In genomic region chr2:119265693-119266066, GRCh38 we compare ENCODE assay signal across 12 cellular contexts. TPM values are rescaled to one million over a fixed set of nuclear protein-coding genes. Genes with fewer than 3 reads are reported as not detected.
A peak's percentile ranks its signal among the peaks of the same experiment; 100 is the strongest.
DNase-seq lines count a peak whose midpoint lies in the region; ATAC-seq, FAIRE-seq and TF ChIP-seq lines count a peak whose summit lies in the region.
"Had no signal": no experiment of that assay in that cellular context is flagged by ENCODE, and none has a peak within 500 bp of the region (broad histone marks: within the 10 kb centered on the region; RNA-seq: fewer than 3 reads in every experiment).

No MANE protein-coding gene starts in this region.

- H3K27me3 ChIP-seq in HepG2 (ENCODE audit: control insufficient read depth in 1 of 2, insufficient read depth in 2 of 2, low read length in 2 of 2) (no peaks in the 10 kb centered on the region), right lobe of liver (no peaks in the 10 kb centered on the region), neuronal stem cell (ENCODE audit: control insufficient read depth in 3 of 3, insufficient read depth in 3 of 3, low read depth in 1 of 3, low read length in 3 of 3) (peaks cover 0 to 17% (median 0%) of the 10 kb centered on the region in 3 experiments)
- H3K27me3 ChIP-seq: BLaER1 treated with 17β-estradiol and CSF1 and Interleukin-3, amounts not matched to agents 10 nM and 100 nM had no signal

- intact Hi-C loops in HepG2 (cut with micrococcal nuclease; ENCODE audit: unreplicated experiment) (loop anchor here (1.0 to 5.0 kb wide), 3 partner anchors 26 to 253 kb away; no protein-coding TSS in a partner anchor), right lobe of liver (cut with DNase I) (no loop called here)

- H2BK12ac ChIP-seq in neuronal stem cell (ENCODE audit: low read length): no peak overlapping the region

- DNase-seq in HepG2 (ENCODE audit: low spot score) (no peak), right lobe of liver (no peak), islet precursor cell (peak; percentile 35), neuronal stem cell (ENCODE audit: low spot score) (no peak), LoVo (ENCODE audit: low spot score) (no peak), GM13977 (ENCODE audit: low spot score) (no peak), activated gamma-delta T cell treated with Interleukin-2 at 50 U/mL for 16 hours (no peak)

- H3K4me1 ChIP-seq in HepG2 (ENCODE audit: insufficient read depth, low read length): peaks cover 12% of the 10 kb centered on the region
- H3K4me1 ChIP-seq in right lobe of liver: peaks cover 0 to 4% (median 0%) of the 10 kb centered on the region in 4 donors
- no peaks in the 10 kb centered on the region for H3K4me1 ChIP-seq in neuronal stem cell (ENCODE audit: control insufficient read depth in 2 of 2, insufficient read depth in 1 of 2, low read depth in 1 of 2, low read length in 2 of 2)

- 86% methylated on average over 6 of the region's 6 CpGs for WGBS in HepG2 (ENCODE audit: low lambda C conversion rate)
- WGBS in right lobe of liver (ENCODE audit: insufficient coverage, low coverage, low lambda C conversion rate, missing lambda C conversion rate): 90% methylated on average over 3 of the region's 6 CpGs
- WGBS in neuronal stem cell (ENCODE audit: extremely low coverage in 2 of 2, insufficient read length in 2 of 2, insufficient replicate concordance in 1 of 2), 2 donors: no CpG with 5 or more reads among the region's 6 CpGs

- H3K4ac ChIP-seq in neuronal stem cell (ENCODE audit: low read length): no peak overlapping the region

- no peak overlapping the region for H2BK15ac ChIP-seq in neuronal stem cell (ENCODE audit: low read length)

- POLR2A ChIA-PET in HepG2 (lab: Yijun Ruan, JAX): no interaction called here

- ATAC-seq in HepG2 (no peak), right lobe of liver (no peak)
- ATAC-seq: CD8-positive, alpha-beta T cell had no signal

- H3K27ac ChIP-seq in HepG2 (ENCODE audit: extremely low read length, insufficient read depth, low read length) (no peak overlapping the region), right lobe of liver (no peak overlapping the region), neuronal stem cell (replicated peaks; ENCODE audit: low read length) (no peak overlapping the region)
- H3K27ac ChIP-seq: BLaER1 treated with 17β-estradiol and CSF1 and Interleukin-3, amounts not matched to agents 10 nM and 100 nM; GM23248 had no signal

- H3K18ac ChIP-seq in neuronal stem cell (ENCODE audit: low read length): no peak overlapping the region

- CTCF ChIA-PET in HepG2 (lab: Yijun Ruan, JAX; ENCODE audit: low intra/inter-chr PET ratio, low total read pairs): interaction anchor here (0.6 to 2.5 kb wide), 4 partner anchors 47 to 383 kb away, joined by 3 to 17 read pairs (median 6); no protein-coding TSS in a partner anchor

- TF ChIP-seq POLR2A in HepG2 (IDR thresholded peaks at IDR 0.05; ENCODE audit: insufficient read depth in 1 of 2, low read depth in 2 of 2, low read length in 2 of 2) (no peak), right lobe of liver (IDR thresholded peaks at IDR 0.05) (no peak)

- no peak for TF ChIP-seq RAD21 in HepG2 (CRISPR knock-in tag; IDR thresholded peaks at IDR 0.05)

- no peak overlapping the region for H3K9ac ChIP-seq in HepG2 (ENCODE audit: insufficient read depth, low read depth, low read length)
- no peak overlapping the region for H3K9ac ChIP-seq in neuronal stem cell (ENCODE audit: low read depth, low read length, poor library complexity)
- H3K9ac ChIP-seq: BLaER1 treated with 17β-estradiol and CSF1 and Interleukin-3, amounts not matched to agents 10 nM and 100 nM; GM23248 had no signal

- H3K4me3 ChIP-seq in HepG2 (replicated peaks in 1 of 3; ENCODE audit: insufficient read depth in 1 of 3, low read depth in 2 of 3, low read length in 3 of 3) (no peak overlapping the region), right lobe of liver (no peak overlapping the region), neuronal stem cell (ENCODE audit: low read length in 2 of 2) (no peak overlapping the region)
- H3K4me3 ChIP-seq: BLaER1 treated with 17β-estradiol and CSF1 and Interleukin-3, amounts not matched to agents 10 nM and 100 nM; GM23248 had no signal

- H2AK5ac ChIP-seq in neuronal stem cell (ENCODE audit: low read depth, low read length): no peak overlapping the region

- no peaks in the 10 kb centered on the region for H4K20me1 ChIP-seq in HepG2 (ENCODE audit: insufficient read depth, low read length)
- H4K20me1 ChIP-seq: BLaER1 treated with 17β-estradiol and CSF1 and Interleukin-3, amounts not matched to agents 10 nM and 100 nM had no signal

- H2BK120ac ChIP-seq in neuronal stem cell (ENCODE audit: low read depth, low read length): no peak overlapping the region

- TF ChIP-seq EP300 in HepG2 (IDR thresholded peaks at IDR 0.05; ENCODE audit: low read depth in 2 of 2, low read length in 2 of 2) (no peak), HepG2 (CRISPR knock-in tag; IDR thresholded peaks at IDR 0.05; ENCODE audit: borderline replicate concordance) (no peak)

- no peaks in the 10 kb centered on the region for H3K79me1 ChIP-seq in neuronal stem cell (ENCODE audit: low read depth, low read length)

- H3K79me2 ChIP-seq in HepG2 (ENCODE audit: insufficient read depth, low read length): no peaks in the 10 kb centered on the region

- no peak overlapping the region for H3K23ac ChIP-seq in neuronal stem cell (ENCODE audit: low read depth, low read length, poor library complexity)

- peak overlapping the region; percentile 59 for H3K14ac ChIP-seq in neuronal stem cell (ENCODE audit: low read length)

- no peak overlapping the region for H2BK5ac ChIP-seq in neuronal stem cell (ENCODE audit: low read length)

- no peak overlapping the region for H2AFZ ChIP-seq in HepG2 (ENCODE audit: low read length)
- no peak overlapping the region for H2AFZ ChIP-seq in neuronal stem cell (ENCODE audit: low read length)
- H2AFZ ChIP-seq: GM23248 had no signal

- H3K9me3 ChIP-seq in HepG2 (ENCODE audit: low read length) (no peaks in the 10 kb centered on the region), right lobe of liver (no peaks in the 10 kb centered on the region), neuronal stem cell (replicated peaks in 1 of 2; ENCODE audit: control insufficient read depth in 2 of 2, insufficient read depth in 1 of 2, low read depth in 1 of 2, low read length in 2 of 2) (no peaks in the 10 kb centered on the region)

- peaks cover 2 to 6% of the 10 kb centered on the region in 2 experiments; a peak in 2 of 5 replicates for H3K36me3 ChIP-seq in HepG2 (replicated peaks in 1 of 2; ENCODE audit: control insufficient read depth in 1 of 2, insufficient read depth in 2 of 2, low read length in 2 of 2)
- peaks cover 0 to 54% (median 23%) of the 10 kb centered on the region in 4 donors for H3K36me3 ChIP-seq in right lobe of liver
- H3K36me3 ChIP-seq in neuronal stem cell (replicated peaks in 1 of 2; ENCODE audit: control insufficient read depth in 2 of 2, insufficient read depth in 2 of 2, low read length in 2 of 2): no peaks in the 10 kb centered on the region

- no TSS peak for BruUV-seq in HepG2 (replicated peaks; lab: Mats Ljungman, UMichigan)

- H3K4me2 ChIP-seq in HepG2 (ENCODE audit: low read depth, low read length) (no peak overlapping the region), neuronal stem cell (ENCODE audit: insufficient read depth, low read length, poor library complexity, severe bottlenecking) (no peak overlapping the region)
- H3K4me2 ChIP-seq: BLaER1 treated with 17β-estradiol and CSF1 and Interleukin-3, amounts not matched to agents 10 nM and 100 nM had no signal

- no peak overlapping the region for H4K91ac ChIP-seq in neuronal stem cell (ENCODE audit: low read depth, low read length, poor library complexity)

- in situ Hi-C loops in HepG2 (cut with HindIII; ENCODE audit: extremely low pct_ligation_motif_present, low pct_unique_long_range_greater_than_20kb): no loop called here
- in situ Hi-C loops in GM13977 (cut with MboI; ENCODE audit: low pct_unique_long_range_greater_than_20kb, low sequenced_read_pairs, unreplicated experiment): no loop called here

- no peak overlapping the region for H4K8ac ChIP-seq in neuronal stem cell (ENCODE audit: low read depth, low read length)

- no peak for FAIRE-seq in HepG2 (lab: Jason Lieb, UNC)
- FAIRE-seq: G401.6, H54 had no signal

- no peak for TF ChIP-seq CTCF in HepG2 (CRISPR knock-in tag; IDR thresholded peaks at IDR 0.05)
- TF ChIP-seq CTCF in right lobe of liver (IDR thresholded peaks at IDR 0.05): no peak
- no peak for TF ChIP-seq CTCF in GM13977 (IDR thresholded peaks at IDR 0.05; ENCODE audit: extremely low read depth, insufficient read depth, missing control alignments)

TF ChIP-seq in HepG2, 621 proteins besides CTCF, POLR2A, EP300 and RAD21 (continues in another document):
- TF ChIP-seq ZNF747 (CRISPR knock-in tag; IDR thresholded peaks at IDR 0.05; ENCODE audit: borderline replicate concordance) (no peak), ZSCAN21 (CRISPR knock-in tag; IDR thresholded peaks at IDR 0.05; ENCODE audit: borderline replicate concordance) (peak; percentile 8; the same call in 1 of the 2 replicates)

RNA-seq across cellular contexts. Expression of gene STEAP3, which starts 42.0 kb away (rescaled TPM):
- total RNA-seq in HepG2 (2016; rRNA removed; fragmentation: Illumina TruSeq; extraction: Trizol): 12.8 and 21.1 TPM in 2 replicates
- 1.9 and 2.5 TPM in 2 replicates for total RNA-seq in HepG2 (2016; cell fraction: cytosol; rRNA removed; fragmentation: Illumina TruSeq; extraction: Trizol; ENCODE audit: low read depth)
- 12.1 and 21.6 TPM in 2 replicates for total RNA-seq in HepG2 (2016; cell fraction: insoluble cytoplasmic fraction; rRNA removed; fragmentation: Illumina TruSeq; extraction: Trizol)
- 8.0 and 8.1 TPM in 2 replicates for total RNA-seq in HepG2 (2016; cell fraction: membrane; rRNA removed; fragmentation: Illumina TruSeq; extraction: Trizol)
- 23.7 and 29.0 TPM in 2 replicates for total RNA-seq in HepG2 (2016; cell fraction: nucleus; rRNA removed; fragmentation: Illumina TruSeq; extraction: Trizol)
- 7.3 and 10.2 TPM in 2 replicates for polyA plus RNA-seq in HepG2 (2011; rRNA removed)
- polyA plus RNA-seq in HepG2 (2011; cell fraction: cytosol; rRNA removed): 4.5 and 5.9 TPM in 2 replicates
- 20.0 and 20.1 TPM in 2 replicates for polyA plus RNA-seq in HepG2 (2011; cell fraction: nucleus; rRNA removed)
- 7.0 and 9.7 TPM in 2 replicates for polyA plus RNA-seq in HepG2 (2012)
- polyA plus RNA-seq in HepG2 (2016; cell fraction: cytosol; fragmentation: Illumina TruSeq; extraction: Trizol; ENCODE audit: low read depth): 2.3 TPM in 2 replicates
- polyA plus RNA-seq in HepG2 (2016; cell fraction: insoluble cytoplasmic fraction; fragmentation: Illumina TruSeq; extraction: Trizol; ENCODE audit: low read depth): 11.0 and 14.2 TPM in 2 replicates
- polyA plus RNA-seq in HepG2 (2016; cell fraction: membrane; fragmentation: Illumina TruSeq; extraction: Trizol; ENCODE audit: low read depth): 4.7 and 6.6 TPM in 2 replicates
- polyA plus RNA-seq in HepG2 (2016; cell fraction: nucleus; fragmentation: Illumina TruSeq; extraction: Trizol; ENCODE audit: insufficient read depth, low read depth): 46.6 and 48.2 TPM in 2 replicates
- 14.5 and 38.6 TPM in 2 replicates for polyA minus RNA-seq in HepG2 (2011; rRNA and poly(A)+ RNA removed; ENCODE audit: low replicate concordance)
- polyA minus RNA-seq in HepG2 (2011; cell fraction: cytosol; rRNA and poly(A)+ RNA removed): 10.7 and 11.0 TPM in 2 replicates
- 5.8 and 7.5 TPM in 2 replicates for polyA minus RNA-seq in HepG2 (2011; cell fraction: nucleus; rRNA and poly(A)+ RNA removed)
- 100 to 1,000 TPM; 118 to 165 (median 131) TPM for total RNA-seq in right lobe of liver
- polyA plus RNA-seq in neuronal stem cell (2013, experiment 1 of 2): 0.47 TPM
- 0.54 TPM for polyA plus RNA-seq in neuronal stem cell (2013, experiment 2 of 2)
- total RNA-seq: CD8-positive, alpha-beta T cell had no signal
